Comparison of ENCODE assay signal across 13 cellular contexts in the genomic region with DNA sequence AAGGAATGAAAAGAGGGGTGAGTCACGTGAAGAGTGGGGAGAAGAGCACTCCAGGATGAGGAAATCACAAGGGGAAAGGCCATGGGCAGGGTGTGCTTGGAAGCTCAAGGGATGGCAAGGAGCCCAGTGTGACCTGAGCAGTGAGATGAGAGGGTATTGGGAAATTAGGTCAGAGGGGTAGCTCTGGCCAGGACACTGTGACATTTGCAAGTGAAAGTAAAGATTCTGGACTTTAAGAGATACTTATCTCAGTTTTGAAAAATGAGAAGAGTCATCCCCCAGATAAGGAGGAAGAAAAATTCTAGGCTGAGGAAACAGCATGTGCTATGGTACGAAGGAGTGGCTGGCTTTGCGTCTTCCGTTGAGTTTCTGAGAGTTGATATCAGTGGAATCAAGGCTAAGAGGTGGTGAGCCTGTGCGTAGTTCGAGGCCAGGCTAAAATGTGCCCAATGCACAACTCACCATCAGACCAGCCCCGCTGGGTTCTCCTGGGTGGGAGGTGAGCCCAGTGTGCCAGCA.
A peak's percentile ranks its signal among the peaks of the same experiment; 100 is the strongest.
DNase-seq lines count a peak whose midpoint lies in the region; ATAC-seq and TF ChIP-seq lines count a peak whose summit lies in the region.
"Had no signal": no experiment of that assay in that cellular context is flagged by ENCODE, and none has a peak within 500 bp of the region (broad histone marks: within the 10 kb centered on the region; RNA-seq: fewer than 3 reads in every experiment).

No MANE protein-coding gene starts in this region.

- peaks cover 16% of the 10 kb centered on the region for H3K27me3 Mint-ChIP-seq in HFFc6 (ENCODE audit: insufficient read depth)
- H3K27me3 Mint-ChIP-seq in stimulated activated naive B cell treated with anti-CD40 and anti-IgM and Interleukin-4, amounts not matched to agents 10 μg/mL and 1 μg/mL and 100 μg/mL, for 72 hours, result no peaks in the 10 kb centered on the region

- peak overlapping the region; percentile 51 for H3K27ac ChIP-seq in adipose tissue (ENCODE audit: low read depth, low read length)
- H3K27ac ChIP-seq: HL-60 had no signal

- H3K9me3 Mint-ChIP-seq in HFFc6, result no peaks in the 10 kb centered on the region
- peaks cover 0 to 2% of the 10 kb centered on the region in 2 donors for H3K9me3 Mint-ChIP-seq in stimulated activated naive B cell treated with anti-CD40 and anti-IgM and Interleukin-4, amounts not matched to agents 10 μg/mL and 1 μg/mL and 100 μg/mL, for 72 hours

- H3K4me3 Mint-ChIP-seq in HFFc6, result peak overlapping the region; percentile 2; the same call in 1 of the 2 replicates
- H3K4me3 Mint-ChIP-seq in stimulated activated naive B cell treated with anti-CD40 and anti-IgM and Interleukin-4, amounts not matched to agents 10 μg/mL and 1 μg/mL and 100 μg/mL, for 72 hours, result no peak overlapping the region
- H3K4me3 Mint-ChIP-seq: activated CD8-positive, alpha-beta memory T cell treated with anti-CD3 and anti-CD28 coated beads, Interleukin-2, amount 10 ng/mL, durations not matched to agents 7 days and 5 days had no signal

- 50 to 86% (median 54%) methylated on average over 7 of the region's 7 CpGs for WGBS in adipose tissue, 3 donors

- no peak for TF ChIP-seq CTCF in HFFc6 (IDR thresholded peaks at IDR 0.05)

- DNase-seq in HFFc6 (no peak), kidney tubule cell (ENCODE audit: low spot score) (peak; percentile 51), RKO (ENCODE audit: low spot score) (no peak)
- no peak for DNase-seq in stimulated activated naive B cell treated with anti-CD40 and anti-IgM and Interleukin-4, amounts not matched to agents 10 μg/mL and 1 μg/mL and 100 μg/mL, for 72 hours
- DNase-seq: activated CD8-positive, alpha-beta memory T cell treated with anti-CD3 and anti-CD28 coated beads, Interleukin-2, amount 10 ng/mL, durations not matched to agents 7 days and 5 days; NCI-H1436 treated with DMSO at 0.1 percent for 48 hours; nucleus accumbens had no signal

- H3K36me3 Mint-ChIP-seq in HFFc6 (ENCODE audit: low read depth), result no peaks in the 10 kb centered on the region
- H3K36me3 Mint-ChIP-seq in stimulated activated naive B cell treated with anti-CD40 and anti-IgM and Interleukin-4, amounts not matched to agents 10 μg/mL and 1 μg/mL and 100 μg/mL, for 72 hours, result no peaks in the 10 kb centered on the region
- H3K36me3 Mint-ChIP-seq: activated CD8-positive, alpha-beta memory T cell treated with anti-CD3 and anti-CD28 coated beads, Interleukin-2, amount 10 ng/mL, durations not matched to agents 7 days and 5 days had no signal

- no peak for ATAC-seq in stimulated activated naive B cell treated with anti-CD40 and anti-IgM and Interleukin-4, amounts not matched to agents 10 μg/mL and 1 μg/mL and 100 μg/mL, for 72 hours (replicated peaks)
- no peak for ATAC-seq in GM18517 (IDR thresholded peaks at IDR 0.05; ENCODE audit: unreplicated experiment)
- no peak for ATAC-seq in HG03565 (IDR thresholded peaks at IDR 0.05; ENCODE audit: unreplicated experiment)
- no peak for ATAC-seq in GM19452 (IDR thresholded peaks at IDR 0.05; ENCODE audit: unreplicated experiment)
- ATAC-seq: activated CD8-positive, alpha-beta memory T cell treated with anti-CD3 and anti-CD28 coated beads, Interleukin-2, amount 10 ng/mL, durations not matched to agents 7 days and 5 days; GM12878 had no signal

- H3K27ac Mint-ChIP-seq in HFFc6, result no peak overlapping the region
- peak overlapping the region; percentile 15 for H3K27ac Mint-ChIP-seq in stimulated activated naive B cell treated with anti-CD40 and anti-IgM and Interleukin-4, amounts not matched to agents 10 μg/mL and 1 μg/mL and 100 μg/mL, for 72 hours
- H3K27ac Mint-ChIP-seq: activated CD8-positive, alpha-beta memory T cell treated with anti-CD3 and anti-CD28 coated beads, Interleukin-2, amount 10 ng/mL, durations not matched to agents 7 days and 5 days had no signal

- H3K4me1 Mint-ChIP-seq in HFFc6 (ENCODE audit: low read depth), result peaks cover 29% of the 10 kb centered on the region
- H3K4me1 Mint-ChIP-seq in stimulated activated naive B cell treated with anti-CD40 and anti-IgM and Interleukin-4, amounts not matched to agents 10 μg/mL and 1 μg/mL and 100 μg/mL, for 72 hours, result peaks cover 30 to 69% of the 10 kb centered on the region in 2 donors
